In genomic region chr6:56671651-56672461, GRCh38 we compare ENCODE assay signal across 9 cellular contexts. TPM values are rescaled to one million over a fixed set of nuclear protein-coding genes. Genes with fewer than 3 reads are reported as not detected.
A peak's percentile ranks its signal among the peaks of the same experiment; 100 is the strongest.
DNase-seq lines count a peak whose midpoint lies in the region; ATAC-seq and TF ChIP-seq lines count a peak whose summit lies in the region.
"Had no signal": no experiment of that assay in that cellular context is flagged by ENCODE, and none has a peak within 500 bp of the region (broad histone marks: within the 10 kb centered on the region; RNA-seq: fewer than 3 reads in every experiment).

No MANE protein-coding gene starts in this region.

- no peak overlapping the region for H2BK120ac ChIP-seq in mesendoderm (ENCODE audit: low read depth, low read length)

- H3K4me1 Mint-ChIP-seq in chondrocyte (ENCODE audit: low read depth), result peaks cover 26% of the 10 kb centered on the region

- H3K4me2 ChIP-seq in mesendoderm (ENCODE audit: low read length), result no peak overlapping the region

- no peak overlapping the region for H3K23ac ChIP-seq in mesendoderm (ENCODE audit: low read length)

- H3K4me3 ChIP-seq in mesendoderm (ENCODE audit: low read length) (no peak overlapping the region), upper lobe of left lung (no peak overlapping the region)

- H3K9me3 Mint-ChIP-seq in chondrocyte (ENCODE audit: low read depth), result peaks cover 7% of the 10 kb centered on the region
- H3K9me3 Mint-ChIP-seq: stimulated activated naive CD8-positive, alpha-beta T cell treated with anti-CD3 and anti-CD28 coated beads, Interleukin-15, Interleukin-2, amounts not matched to agents 100 ng/mL and 50 ng/mL, for 24 hours had no signal

- H3K4me1 ChIP-seq in mesendoderm (ENCODE audit: control insufficient read depth, low read depth, low read length), result no peaks in the 10 kb centered on the region
- H3K4me1 ChIP-seq in upper lobe of left lung, result peaks cover 4 to 9% (median 6%) of the 10 kb centered on the region in 4 donors

- no CpG with 5 or more reads among the region's 6 CpGs for WGBS in mesendoderm (ENCODE audit: extremely low coverage, insufficient coverage, low lambda C conversion rate)
- WGBS in upper lobe of left lung, 2 donors, result 36 to 38% methylated on average over 6 of the region's 6 CpGs

- H2BK15ac ChIP-seq in mesendoderm (replicated peaks; ENCODE audit: low read depth), result no peak overlapping the region

- H3K27ac Mint-ChIP-seq in chondrocyte (ENCODE audit: unreplicated experiment), result peak overlapping the region; percentile 79
- H3K27ac Mint-ChIP-seq: stimulated activated naive CD8-positive, alpha-beta T cell treated with anti-CD3 and anti-CD28 coated beads, Interleukin-15, Interleukin-2, amounts not matched to agents 100 ng/mL and 50 ng/mL, for 24 hours had no signal

- no peak for TF ChIP-seq CTCF in chondrocyte (IDR thresholded peaks at IDR 0.05)
- TF ChIP-seq CTCF in upper lobe of left lung (IDR thresholded peaks at IDR 0.05), result no peak

- peak overlapping the region; percentile 8 for H3K56ac ChIP-seq in mesendoderm (ENCODE audit: low read length)

- H3K27ac ChIP-seq in mesendoderm (ENCODE audit: low read depth, low read length), result peak overlapping the region; percentile 62
- H3K27ac ChIP-seq in upper lobe of left lung, result peak overlapping the region; percentile 63 to 82 (median 80)

- no peak overlapping the region for H3K4ac ChIP-seq in mesendoderm (ENCODE audit: low read depth, low read length)

- H3K36me3 ChIP-seq in mesendoderm (ENCODE audit: control insufficient read depth, insufficient read depth, low read length), result no peaks in the 10 kb centered on the region
- H3K36me3 ChIP-seq in upper lobe of left lung, result no peaks in the 10 kb centered on the region

- H3K9me3 ChIP-seq in upper lobe of left lung, result no peaks in the 10 kb centered on the region

- no peaks in the 10 kb centered on the region for H3K27me3 ChIP-seq in mesendoderm (ENCODE audit: insufficient read depth, low read length, poor library complexity)
- H3K27me3 ChIP-seq in upper lobe of left lung, result no peaks in the 10 kb centered on the region

- DNase-seq in NCI-H82 treated with DMSO at 0.1 percent for 48 hours (lab: John Stamatoyannopoulos, UW; ENCODE audit: unreplicated experiment) (peak; percentile 96), chondrocyte (ENCODE audit: low spot score) (no peak), mesendoderm (peak; percentile 71), upper lobe of left lung (peak in 1 of 2 donors; percentile 41), NCI-H526 (lab: John Stamatoyannopoulos, UW) (no peak)
- DNase-seq: NCI-H187 treated with DMSO at 0.1 percent for 48 hours had no signal

- H3K36me3 Mint-ChIP-seq in chondrocyte (ENCODE audit: low read depth), result peaks cover 4% of the 10 kb centered on the region

- no peak overlapping the region for H4K8ac ChIP-seq in mesendoderm (ENCODE audit: low read depth, low read length)

- no peak overlapping the region for H3K18ac ChIP-seq in mesendoderm (ENCODE audit: low read length)

- H3K79me2 ChIP-seq in mesendoderm (ENCODE audit: control insufficient read depth, insufficient read depth, low read length), result no peaks in the 10 kb centered on the region

- ATAC-seq in upper lobe of left lung (ENCODE audit: low FRiP score in 2 of 2) (peak in 1 of 2 donors; percentile 60), GM19351 (IDR thresholded peaks at IDR 0.05; ENCODE audit: unreplicated experiment) (no peak), HG03095 (IDR thresholded peaks at IDR 0.05; ENCODE audit: unreplicated experiment) (no peak)

- no peak overlapping the region for H3K4me3 Mint-ChIP-seq in chondrocyte (ENCODE audit: unreplicated experiment)
- H3K4me3 Mint-ChIP-seq: stimulated activated naive CD8-positive, alpha-beta T cell treated with anti-CD3 and anti-CD28 coated beads, Interleukin-15, Interleukin-2, amounts not matched to agents 100 ng/mL and 50 ng/mL, for 24 hours had no signal

- no peak for TF ChIP-seq EP300 in upper lobe of left lung (IDR thresholded peaks at IDR 0.05)

- H3K79me1 ChIP-seq in mesendoderm (ENCODE audit: low read length), result no peaks in the 10 kb centered on the region

- H2AK5ac ChIP-seq in mesendoderm (ENCODE audit: low read length), result no peak overlapping the region

- H3K9ac ChIP-seq in mesendoderm (ENCODE audit: low read length), result no peak overlapping the region

- peak in 1 of 4 donors; percentile 48 for TF ChIP-seq POLR2A in upper lobe of left lung (IDR thresholded peaks at IDR 0.05)

- H2BK5ac ChIP-seq in mesendoderm (ENCODE audit: low read length), result peak overlapping the region; percentile 36

- H4K5ac ChIP-seq in mesendoderm (ENCODE audit: low read length), result no peak overlapping the region

- no peaks in the 10 kb centered on the region for H3K27me3 Mint-ChIP-seq in chondrocyte (ENCODE audit: low read depth)

RNA-seq across cellular contexts. Expression of gene DST, which starts 29.2 kb away (rescaled TPM):
- 160 to 273 TPM (median 168 TPM) in 3 replicates for total RNA-seq in chondrocyte
- polyA plus RNA-seq in mesendoderm (2013, experiment 1 of 2), result 21.8 TPM
- 20.8 TPM for polyA plus RNA-seq in mesendoderm (2013, experiment 2 of 2)
- 100 to 1,000 TPM; 241 to 477 (median 341) TPM for total RNA-seq in upper lobe of left lung

Comparison
In these comparisons a context has a peak if more than half of its experiments do, and no peak if none do; other contexts are left out.
1. DNase-seq: peak in NCI-H82 treated with DMSO at 0.1 percent for 48 hours (single experiment) and mesendoderm (single experiment); none in chondrocyte (single experiment) and NCI-H526 (0 of 2).